8 cellular contexts compared by ENCODE assay signal in genomic region chr9:13318027-13318426, GRCh38. TPM values are rescaled to one million over a fixed set of nuclear protein-coding genes. Genes with fewer than 3 reads are reported as not detected.
"Had no signal": no experiment of that assay in that cellular context is flagged by ENCODE, and none has a peak within 500 bp of the region (broad histone marks: within the 10 kb centered on the region; RNA-seq: fewer than 3 reads in every experiment).

No MANE protein-coding gene starts in this region.

- H3K4me3 ChIP-seq: GM12878 had no signal

- ATAC-seq: GM12878 had no signal

- DNase-seq: GDM1, GF-D8 had no signal

- FAIRE-seq: G401.6, GM12878, GM12891, GM12892, GM18507, GM19239 had no signal

RNA-seq across cellular contexts. Expression of gene MPDZ, which starts 38.5 kb away (rescaled TPM):
- polyA plus RNA-seq: GM12878 had no signal
